In the genomic region with DNA sequence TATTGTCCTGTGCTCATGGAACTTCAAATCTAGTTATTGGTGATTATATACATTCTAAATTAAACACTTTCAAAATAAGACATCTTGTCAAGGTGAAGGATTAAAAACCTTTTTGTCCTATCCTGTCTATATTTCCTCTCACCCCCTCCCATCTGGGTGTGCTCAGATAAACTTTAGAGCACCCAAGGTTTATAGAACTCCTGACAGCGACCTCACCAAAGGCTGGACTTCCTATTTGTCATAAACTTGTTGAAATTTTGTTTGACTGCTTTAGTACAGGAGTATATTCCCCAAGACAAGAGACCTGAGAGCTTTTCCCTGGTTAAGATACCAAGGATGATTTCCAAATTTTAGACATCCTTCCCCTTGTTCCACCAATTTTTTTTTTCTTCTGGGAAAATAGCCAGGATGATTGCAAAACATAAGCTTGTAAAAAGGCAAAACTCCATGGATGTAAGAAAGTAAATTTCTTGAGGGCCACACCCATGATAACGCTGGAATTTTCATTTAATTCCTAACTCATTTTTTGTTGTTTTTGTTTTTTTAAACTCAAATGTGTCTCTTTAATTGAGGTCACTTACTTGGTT, we compare ENCODE assay signal across 10 cellular contexts. TPM values are rescaled to one million over a fixed set of nuclear protein-coding genes. Genes with fewer than 3 reads are reported as not detected.
DNase-seq lines count a peak whose midpoint lies in the region; FAIRE-seq and TF ChIP-seq lines count a peak whose summit lies in the region.
"Had no signal": no experiment of that assay in that cellular context is flagged by ENCODE, and none has a peak within 500 bp of the region (broad histone marks: within the 10 kb centered on the region; RNA-seq: fewer than 3 reads in every experiment).

No MANE protein-coding gene starts in this region.

- peak overlapping the region; percentile 65 for H3K4me2 ChIP-seq in astrocyte (ENCODE audit: low read length)

- peak overlapping the region; percentile 7 for H3K4me3 ChIP-seq in astrocyte (ENCODE audit: insufficient read depth, low read depth, low read length)
- H3K4me3 ChIP-seq: ovary had no signal

- no peaks in the 10 kb centered on the region for H3K27me3 ChIP-seq in astrocyte (ENCODE audit: insufficient read depth, low read length)
- H3K27me3 ChIP-seq: ovary had no signal

- POLR2A ChIA-PET in HEK293T (lab: Yijun Ruan, JAX): no interaction called here

- H3K36me3 Mint-ChIP-seq in astrocyte (ENCODE audit: low read depth, unreplicated experiment): no peaks in the 10 kb centered on the region
- H3K36me3 Mint-ChIP-seq in type B pancreatic cell: no peaks in the 10 kb centered on the region

- H3K9ac ChIP-seq in astrocyte (ENCODE audit: low read length): peak overlapping the region; percentile 32

- peak overlapping the region; percentile 68 for H3K27ac Mint-ChIP-seq in astrocyte (ENCODE audit: unreplicated experiment)
- peak overlapping the region; percentile 15 for H3K27ac Mint-ChIP-seq in type B pancreatic cell

- no peaks in the 10 kb centered on the region for H3K9me3 ChIP-seq in astrocyte (ENCODE audit: insufficient read depth, low read depth, low read length)
- H3K9me3 ChIP-seq: ovary had no signal

- TF ChIP-seq CTCF in astrocyte (IDR thresholded peaks at IDR 0.05; ENCODE audit: insufficient read depth, low read depth, low read length) (no peak), type B pancreatic cell (conservative IDR thresholded peaks at IDR 0.05) (no peak)

- no peak overlapping the region for H3K4me3 Mint-ChIP-seq in astrocyte (ENCODE audit: unreplicated experiment)
- peak overlapping the region; percentile 38 for H3K4me3 Mint-ChIP-seq in type B pancreatic cell

- H3K27me3 Mint-ChIP-seq in astrocyte (ENCODE audit: low read depth, unreplicated experiment): no peaks in the 10 kb centered on the region
- no peaks in the 10 kb centered on the region for H3K27me3 Mint-ChIP-seq in type B pancreatic cell

- H2AFZ ChIP-seq in astrocyte (ENCODE audit: low read depth, low read length): no peak overlapping the region

- peak overlapping the region; percentile 23 for H3K27ac ChIP-seq in astrocyte (ENCODE audit: low read depth, low read length)

- no peaks in the 10 kb centered on the region for H3K36me3 ChIP-seq in astrocyte (ENCODE audit: insufficient read depth, low read length)
- H3K36me3 ChIP-seq: ovary had no signal

- CTCF ChIA-PET in HEK293T (lab: Yijun Ruan, JAX): interaction anchor here (0.9 to 1.6 kb wide), 2 partner anchors 22 to 34 kb away, joined by 3 to 5 read pairs; no protein-coding TSS in a partner anchor

- no peak for FAIRE-seq in astrocyte (lab: Jason Lieb, UNC)

- H3K79me2 ChIP-seq in astrocyte (ENCODE audit: insufficient read depth, low read length): no peaks in the 10 kb centered on the region

- H3K9me3 Mint-ChIP-seq in astrocyte (ENCODE audit: unreplicated experiment) (no peaks in the 10 kb centered on the region), type B pancreatic cell (no peaks in the 10 kb centered on the region)

- peaks cover 39% of the 10 kb centered on the region for H3K4me1 Mint-ChIP-seq in astrocyte (ENCODE audit: low read depth, unreplicated experiment)
- peaks cover 13% of the 10 kb centered on the region for H3K4me1 Mint-ChIP-seq in type B pancreatic cell (ENCODE audit: unreplicated experiment)

- no peaks in the 10 kb centered on the region for H4K20me1 ChIP-seq in astrocyte (ENCODE audit: insufficient read depth, low read length)

- DNase-seq in HS-27A (ENCODE audit: low read depth) (peak; percentile 87), astrocyte (ENCODE audit: low read depth) (peak; percentile 50), islet precursor cell (peak; percentile 11), type B pancreatic cell (ENCODE audit: extremely low spot score, unreplicated experiment) (no peak), HuH-7.5 (ENCODE audit: low spot score) (no peak), HEK293T (ENCODE audit: extremely low spot score) (no peak), activated gamma-delta T cell (lab: John Stamatoyannopoulos, UW) (no peak), NCI-H128 (lab: John Stamatoyannopoulos, UW; ENCODE audit: unreplicated experiment) (no peak)
- DNase-seq: activated CD4-positive, alpha-beta T cell treated with anti-CD3 and anti-CD28 coated beads for 4 hours; ovary had no signal

- peaks cover 8% of the 10 kb centered on the region for H3K4me1 ChIP-seq in astrocyte (ENCODE audit: insufficient read depth, low read length)

TF ChIP-seq in HEK293T, 16 proteins besides CTCF, POLR2A, EP300 and RAD21:
- TF ChIP-seq FOXK2 (IDR thresholded peaks at IDR 0.05) (no peak), ARNT (IDR thresholded peaks at IDR 0.05) (no peak), NFRKB (IDR thresholded peaks at IDR 0.05) (no peak), HDGF (IDR thresholded peaks at IDR 0.05; ENCODE audit: borderline replicate concordance) (no peak), BHLHE40 (IDR thresholded peaks at IDR 0.05; ENCODE audit: borderline replicate concordance) (no peak), CTBP1 (IDR thresholded peaks at IDR 0.05; ENCODE audit: borderline replicate concordance) (no peak), SP1 (IDR thresholded peaks at IDR 0.05) (no peak), TARDBP (IDR thresholded peaks at IDR 0.05) (no peak)
TF ChIP-seq in HEK293T: peak in this region for 0.

RNA-seq across cellular contexts. Expression of a gene that starts 33.0 kb away (rescaled TPM):
- total RNA-seq in astrocyte (19.1 and 21.3 TPM in 2 replicates), type B pancreatic cell (ENCODE audit: low replicate concordance) (11.8 and 17.2 TPM in 2 replicates)

Comparison
In these comparisons a context has a peak if more than half of its experiments do, and no peak if none do; other contexts are left out.
1. DNase-seq: peak in HS-27A (single experiment), astrocyte (single experiment) and islet precursor cell (single experiment); none in type B pancreatic cell (single experiment), HuH-7.5 (single experiment), HEK293T (single experiment), activated gamma-delta T cell (single experiment) and NCI-H128 (single experiment).